1 cellular context compared by ENCODE assay signal in genomic region chr2:219358170-219359075, GRCh38.
A peak's percentile ranks its signal among the peaks of the same experiment; 100 is the strongest.
TF ChIP-seq lines count a peak whose summit lies in the region.

No MANE protein-coding gene starts in this region.

TF ChIP-seq in HepG2, 621 proteins besides CTCF, POLR2A, EP300 and RAD21:
- TF ChIP-seq ZFP1 (CRISPR knock-in tag; IDR thresholded peaks at IDR 0.05) = no peak
- TF ChIP-seq EZH2 (conservative IDR thresholded peaks at IDR 0.05; ENCODE audit: low read depth, low read length) = peak; percentile 34; the same call in 1 of the 2 replicates
- TF ChIP-seq ZC3H4 (CRISPR knock-in tag; IDR thresholded peaks at IDR 0.05; ENCODE audit: borderline replicate concordance) = no peak
